2 cellular contexts compared by ENCODE assay signal in genomic region chr4:2296621-2297601, GRCh38.
TF ChIP-seq lines count a peak whose summit lies in the region.

No MANE protein-coding gene starts in this region.

TF ChIP-seq in SK-N-SH, 30 proteins besides CTCF, POLR2A, EP300 and RAD21:
- TF ChIP-seq SIN3A (IDR thresholded peaks at IDR 0.05; ENCODE audit: borderline replicate concordance, low read depth, low read length) (no peak), USF2 (IDR thresholded peaks at IDR 0.05; ENCODE audit: borderline replicate concordance, low read depth, low read length) (no peak), ELF1 (IDR thresholded peaks at IDR 0.05) (no peak), NRF1 (IDR thresholded peaks at IDR 0.05; ENCODE audit: low read depth, low read length) (no peak), RFX5 (IDR thresholded peaks at IDR 0.05; ENCODE audit: low read length) (no peak), GABPA (IDR thresholded peaks at IDR 0.05; ENCODE audit: low read depth) (no peak), JUND (IDR thresholded peaks at IDR 0.05) (no peak), PBX3 (IDR thresholded peaks at IDR 0.05) (no peak), RXRA (IDR thresholded peaks at IDR 0.05; ENCODE audit: borderline replicate concordance, low read depth) (no peak), GATA2 (CRISPR knock-in tag; IDR thresholded peaks at IDR 0.05) (no peak), REST (IDR thresholded peaks at IDR 0.05; ENCODE audit: low read depth, low read length) (no peak), MXI1 (IDR thresholded peaks at IDR 0.05; ENCODE audit: low read depth, low read length) (no peak), USF1 (IDR thresholded peaks at IDR 0.05; ENCODE audit: borderline replicate concordance, low read depth) (no peak), POLR2AphosphoS5 (IDR thresholded peaks at IDR 0.05; ENCODE audit: low read depth, low read length) (no peak), SMC3 (IDR thresholded peaks at IDR 0.05; ENCODE audit: low read depth, low read length) (no peak), EZH2phosphoT487 (IDR thresholded peaks at IDR 0.05; ENCODE audit: borderline replicate concordance, low read depth) (no peak), TCF12 (IDR thresholded peaks at IDR 0.05) (no peak), FOSL2 (IDR thresholded peaks at IDR 0.05; ENCODE audit: borderline replicate concordance, low read depth) (no peak), RCOR1 (IDR thresholded peaks at IDR 0.05; ENCODE audit: low read length) (no peak), FOXM1 (IDR thresholded peaks at IDR 0.05; ENCODE audit: low read depth) (no peak)
TF ChIP-seq in SK-N-SH: peak in this region for 0.

TF ChIP-seq in SK-N-SH treated with all-trans-retinoic acid at 6 μM for 48 hours, 23 proteins besides CTCF, POLR2A, EP300 and RAD21:
- TF ChIP-seq ZNF70 (CRISPR knock-in tag; IDR thresholded peaks at IDR 0.05) (no peak), ZFP3 (CRISPR knock-in tag; IDR thresholded peaks at IDR 0.05) (no peak), ZC3H10 (CRISPR knock-in tag; IDR thresholded peaks at IDR 0.05) (no peak), ISL1 (CRISPR knock-in tag; IDR thresholded peaks at IDR 0.05) (no peak), PPARA (CRISPR knock-in tag; IDR thresholded peaks at IDR 0.05; ENCODE audit: borderline replicate concordance) (no peak), TCF4 (CRISPR knock-in tag; IDR thresholded peaks at IDR 0.05; ENCODE audit: borderline replicate concordance) (no peak), BACH2 (CRISPR knock-in tag; IDR thresholded peaks at IDR 0.05; ENCODE audit: borderline replicate concordance) (no peak), ZFP30 (CRISPR knock-in tag; IDR thresholded peaks at IDR 0.05) (no peak), CSRNP3 (CRISPR knock-in tag; IDR thresholded peaks at IDR 0.05) (no peak), OSR1 (CRISPR knock-in tag; IDR thresholded peaks at IDR 0.05) (no peak)
TF ChIP-seq in SK-N-SH treated with all-trans-retinoic acid at 6 μM for 48 hours: peak in this region for 0.
